In the genomic region with DNA sequence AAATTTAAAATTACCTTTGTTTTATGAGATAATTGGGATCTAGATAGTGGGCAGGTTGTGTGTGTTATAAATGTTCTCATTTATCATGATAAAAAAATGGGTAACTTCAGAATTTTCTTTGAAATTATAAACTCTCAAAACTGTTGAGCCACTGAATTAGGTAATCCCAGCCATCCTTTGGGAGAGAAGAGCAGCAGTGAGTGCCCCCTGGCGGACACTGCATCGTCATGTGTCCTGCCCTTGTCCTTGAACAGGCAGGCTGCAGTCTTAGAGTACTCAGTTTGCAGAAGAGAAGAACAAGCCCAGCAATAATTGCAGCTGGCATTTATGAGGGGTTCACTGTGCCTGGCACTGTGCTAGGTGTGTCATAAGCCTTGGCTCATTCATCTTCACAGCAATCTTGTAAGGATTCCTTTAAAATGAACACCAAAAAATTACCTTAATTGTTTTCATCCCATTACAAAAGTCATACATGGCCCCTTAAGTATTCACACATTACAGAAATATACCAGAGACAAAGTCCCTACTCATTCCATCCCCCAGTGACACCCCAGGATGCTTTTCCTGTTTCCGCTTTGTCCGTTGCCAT, we compare ENCODE assay signal across 8 cellular contexts.
DNase-seq lines count a peak whose midpoint lies in the region; ATAC-seq lines count a peak whose summit lies in the region.

No MANE protein-coding gene starts in this region.

- intact Hi-C loops in activated CD4-positive, alpha-beta memory T cell treated with anti-CD3 and anti-CD28 coated beads for 36 hours (cut with micrococcal nuclease): loop anchor here (1.0 to 5.0 kb wide), 3 partner anchors 36 to 141 kb away; no protein-coding TSS in a partner anchor

- no peaks in the 10 kb centered on the region for H3K9me3 Mint-ChIP-seq in activated CD4-positive, alpha-beta memory T cell treated with anti-CD3 and anti-CD28 coated beads for 36 hours
- H3K9me3 Mint-ChIP-seq in memory B cell: no peaks in the 10 kb centered on the region

- H3K27me3 Mint-ChIP-seq in activated CD4-positive, alpha-beta memory T cell treated with anti-CD3 and anti-CD28 coated beads for 36 hours: no peaks in the 10 kb centered on the region
- no peaks in the 10 kb centered on the region for H3K27me3 Mint-ChIP-seq in memory B cell

- CTCF ChIA-PET in activated CD4-positive, alpha-beta memory T cell treated with anti-CD3 and anti-CD28 coated beads for 36 hours (lab: Charles Lee): interaction anchor here (0.5 to 6.5 kb wide), 20 partner anchors 8 to 441 kb away, joined by 3 to 149 read pairs (median 4); a partner anchor contains a TSS

- no peak overlapping the region for H3K4me3 Mint-ChIP-seq in activated CD4-positive, alpha-beta memory T cell treated with anti-CD3 and anti-CD28 coated beads for 36 hours
- H3K4me3 Mint-ChIP-seq in memory B cell: no peak overlapping the region

- DNase-seq in D341Med (ENCODE audit: low spot score) (peak; percentile 85), NCI-H748 treated with DMSO at 0.1 percent for 48 hours (lab: John Stamatoyannopoulos, UW) (peak; percentile 32), ecto neural progenitor cell (ENCODE audit: low spot score) (peak; percentile 80), memory B cell (ENCODE audit: low spot score in 2 of 2) (peak; percentile 21 to 37)
- DNase-seq in activated CD4-positive, alpha-beta memory T cell treated with anti-CD3 and anti-CD28 coated beads for 36 hours: peak; percentile 82
- peak; percentile 35 to 44 for DNase-seq in stimulated activated CD8-positive, alpha-beta memory T cell treated with anti-CD3 and anti-CD28 coated beads, Interleukin-2, amount 100 ng/mL, for 1 hour (ENCODE audit: low read depth in 2 of 2)

- ATAC-seq in HG03135 (IDR thresholded peaks at IDR 0.05; ENCODE audit: unreplicated experiment): peak; percentile 57
- peak; percentile 60 for ATAC-seq in memory B cell (ENCODE audit: low read depth)
- no peak for ATAC-seq in GM18498 (IDR thresholded peaks at IDR 0.05; ENCODE audit: unreplicated experiment)

- POLR2A ChIA-PET in activated CD4-positive, alpha-beta memory T cell treated with anti-CD3 and anti-CD28 coated beads for 36 hours (lab: Charles Lee): no interaction called here

- no peaks in the 10 kb centered on the region for H3K36me3 Mint-ChIP-seq in activated CD4-positive, alpha-beta memory T cell treated with anti-CD3 and anti-CD28 coated beads for 36 hours
- H3K36me3 Mint-ChIP-seq in memory B cell: no peaks in the 10 kb centered on the region

- H3K4me1 Mint-ChIP-seq in activated CD4-positive, alpha-beta memory T cell treated with anti-CD3 and anti-CD28 coated beads for 36 hours (ENCODE audit: low read depth): peaks cover 5% of the 10 kb centered on the region
- no peaks in the 10 kb centered on the region for H3K4me1 Mint-ChIP-seq in memory B cell

- no peak overlapping the region for H3K27ac Mint-ChIP-seq in activated CD4-positive, alpha-beta memory T cell treated with anti-CD3 and anti-CD28 coated beads for 36 hours
- H3K27ac Mint-ChIP-seq in memory B cell: no peak overlapping the region

Comparison
In these comparisons a context has a peak if more than half of its experiments do, and no peak if none do; other contexts are left out.
1. DNase-seq: peak in every context shown above with its lines; median percentile 85 in D341Med; 82 in activated CD4-positive, alpha-beta memory T cell treated with anti-CD3 and anti-CD28 coated beads for 36 hours; 80 in ecto neural progenitor cell; 40 in stimulated activated CD8-positive, alpha-beta memory T cell treated with anti-CD3 and anti-CD28 coated beads, Interleukin-2, amount 100 ng/mL, for 1 hour; 32 in NCI-H748 treated with DMSO at 0.1 percent for 48 hours; 29 in memory B cell.